13 cellular contexts compared by ENCODE assay signal in genomic region chr2:28160986-28161425, GRCh38.
DNase-seq lines count a peak whose midpoint lies in the region; ATAC-seq and TF ChIP-seq lines count a peak whose summit lies in the region.
"Had no signal": no experiment of that assay in that cellular context is flagged by ENCODE, and none has a peak within 500 bp of the region (broad histone marks: within the 10 kb centered on the region; RNA-seq: fewer than 3 reads in every experiment).

No MANE protein-coding gene starts in this region.

- peak overlapping the region; percentile 34 to 56 for H3K27ac ChIP-seq in breast epithelium
- H3K27ac ChIP-seq: parathyroid adenoma, PC-9 had no signal

- H3K4me1 ChIP-seq in breast epithelium = no peaks in the 10 kb centered on the region

- CTCF ChIA-PET in activated CD8-positive, alpha-beta T cell treated with anti-CD3 and anti-CD28 coated beads for 36 hours (lab: Charles Lee) = no interaction called here

- no peak overlapping the region for H3K27ac Mint-ChIP-seq in activated CD8-positive, alpha-beta T cell treated with anti-CD3 and anti-CD28 coated beads for 36 hours
- H3K27ac Mint-ChIP-seq: activated CD8-positive, alpha-beta memory T cell treated with anti-CD3 and anti-CD28 coated beads, Interleukin-2, amount 10 ng/mL, durations not matched to agents 7 days and 5 days had no signal

- H3K9me3 Mint-ChIP-seq in activated CD8-positive, alpha-beta T cell treated with anti-CD3 and anti-CD28 coated beads for 36 hours = peaks cover 4% of the 10 kb centered on the region

- no peak for TF ChIP-seq CTCF in breast epithelium (IDR thresholded peaks at IDR 0.05)
- TF ChIP-seq CTCF in activated CD8-positive, alpha-beta T cell treated with anti-CD3 and anti-CD28 coated beads for 36 hours (IDR thresholded peaks at IDR 0.05) = no peak

- intact Hi-C loops in breast epithelium (cut with DNase I; ENCODE audit: low total_unique reads) = no loop called here
- intact Hi-C loops in activated CD8-positive, alpha-beta T cell treated with anti-CD3 and anti-CD28 coated beads for 36 hours (cut with micrococcal nuclease) = no loop called here

- no peaks in the 10 kb centered on the region for H3K36me3 ChIP-seq in breast epithelium

- peaks cover 13% of the 10 kb centered on the region for H3K36me3 Mint-ChIP-seq in activated CD8-positive, alpha-beta T cell treated with anti-CD3 and anti-CD28 coated beads for 36 hours (ENCODE audit: low read depth)

- TF ChIP-seq POLR2A in breast epithelium (IDR thresholded peaks at IDR 0.05) = no peak

- no peak for ATAC-seq in HG03521 (IDR thresholded peaks at IDR 0.05; ENCODE audit: unreplicated experiment)
- ATAC-seq in activated CD8-positive, alpha-beta T cell treated with anti-CD3 and anti-CD28 coated beads for 36 hours = no peak
- ATAC-seq: activated CD8-positive, alpha-beta memory T cell treated with anti-CD3 and anti-CD28 coated beads, Interleukin-2, amount 10 ng/mL, durations not matched to agents 7 days and 5 days; HepG2; left ventricle myocardium superior had no signal

- H3K4me3 Mint-ChIP-seq in activated CD8-positive, alpha-beta T cell treated with anti-CD3 and anti-CD28 coated beads for 36 hours = no peak overlapping the region
- H3K4me3 Mint-ChIP-seq: activated CD8-positive, alpha-beta memory T cell treated with anti-CD3 and anti-CD28 coated beads, Interleukin-2, amount 10 ng/mL, durations not matched to agents 7 days and 5 days had no signal

- POLR2A ChIA-PET in activated CD8-positive, alpha-beta T cell treated with anti-CD3 and anti-CD28 coated beads for 36 hours (lab: Charles Lee) = no interaction called here

- H3K27me3 Mint-ChIP-seq in activated CD8-positive, alpha-beta T cell treated with anti-CD3 and anti-CD28 coated beads for 36 hours = no peaks in the 10 kb centered on the region
- H3K27me3 Mint-ChIP-seq: activated CD8-positive, alpha-beta memory T cell treated with anti-CD3 and anti-CD28 coated beads, Interleukin-2, amount 10 ng/mL, durations not matched to agents 7 days and 5 days had no signal

- peaks cover 0 to 2% of the 10 kb centered on the region in 2 donors for H3K9me3 ChIP-seq in breast epithelium

- H3K4me1 Mint-ChIP-seq in activated CD8-positive, alpha-beta T cell treated with anti-CD3 and anti-CD28 coated beads for 36 hours (ENCODE audit: low read depth) = no peaks in the 10 kb centered on the region
- H3K4me1 Mint-ChIP-seq: activated CD8-positive, alpha-beta memory T cell treated with anti-CD3 and anti-CD28 coated beads, Interleukin-2, amount 10 ng/mL, durations not matched to agents 7 days and 5 days had no signal

- H3K27me3 ChIP-seq in breast epithelium = no peaks in the 10 kb centered on the region

- DNase-seq in HS-27A (ENCODE audit: low read depth) = peak; percentile 78
- DNase-seq in breast epithelium (ENCODE audit: low spot score in 2 of 2) = no peak
- DNase-seq in kidney tubule cell (ENCODE audit: low spot score) = peak; percentile 95
- no peak for DNase-seq in iPS-NIHi7 (ENCODE audit: extremely low spot score)
- DNase-seq in NOMO-1 treated with DMSO at 0.1 percent for 48 hours (lab: John Stamatoyannopoulos, UW; ENCODE audit: unreplicated experiment) = no peak
- DNase-seq in activated CD8-positive, alpha-beta T cell treated with anti-CD3 and anti-CD28 coated beads for 36 hours = no peak
- DNase-seq: activated CD8-positive, alpha-beta memory T cell treated with anti-CD3 and anti-CD28 coated beads, Interleukin-2, amount 10 ng/mL, durations not matched to agents 7 days and 5 days; left ventricle myocardium superior; NCI-H2029; PC-9 had no signal

- H3K4me3 ChIP-seq in breast epithelium = no peak overlapping the region
- H3K4me3 ChIP-seq: PC-9 had no signal

Comparison
In these comparisons a context has a peak if more than half of its experiments do, and no peak if none do; other contexts are left out.
1. DNase-seq: peak in HS-27A (single experiment) and kidney tubule cell (single experiment); none in breast epithelium (0 of 2), iPS-NIHi7 (single experiment), NOMO-1 treated with DMSO at 0.1 percent for 48 hours (single experiment) and activated CD8-positive, alpha-beta T cell treated with anti-CD3 and anti-CD28 coated beads for 36 hours (single experiment).